In the genomic region with DNA sequence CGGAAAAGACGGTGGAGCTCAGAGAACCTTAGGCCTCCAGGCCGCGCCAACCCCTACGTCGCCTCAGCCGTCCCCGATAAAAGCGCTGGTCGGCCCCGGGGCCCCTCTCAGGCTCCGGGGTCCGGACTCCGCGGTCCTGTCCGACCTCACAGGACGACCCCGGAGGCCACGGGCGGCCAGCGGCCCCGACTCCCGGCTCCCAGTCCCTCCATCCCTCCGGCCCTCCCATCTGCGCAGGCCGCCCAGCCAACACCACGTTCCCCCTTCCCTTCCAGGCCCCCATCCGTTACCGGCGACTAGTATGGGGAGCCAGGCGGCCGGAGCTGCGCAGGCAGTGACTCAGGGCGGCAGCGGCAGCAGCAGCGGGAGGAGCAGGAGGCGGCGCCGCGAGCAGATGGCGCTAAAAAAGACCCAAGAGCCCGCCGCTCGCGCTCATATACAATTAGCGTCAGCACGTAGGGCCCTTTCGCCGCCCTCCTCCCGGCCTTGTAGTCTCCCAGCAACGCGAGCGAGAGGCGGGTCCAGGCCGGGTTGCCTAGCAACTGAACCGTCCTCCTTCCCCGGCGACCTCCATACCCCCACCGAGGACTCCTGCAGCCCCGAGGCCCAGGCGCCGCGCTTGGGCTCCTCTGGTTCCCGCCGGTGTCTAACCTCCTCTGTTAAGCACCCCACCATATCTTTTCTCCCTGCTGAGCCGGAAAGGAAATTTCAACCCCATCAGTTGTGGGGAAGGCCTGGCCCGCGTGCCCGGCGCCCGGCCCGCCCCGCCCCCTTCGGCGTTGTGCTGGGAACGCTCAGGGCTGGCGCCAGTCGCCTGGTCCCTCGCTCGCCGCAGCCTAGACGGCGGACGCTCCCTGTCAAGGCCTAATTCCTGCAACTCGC, we compare ENCODE assay signal across 8 cellular contexts. TPM values are rescaled to one million over a fixed set of nuclear protein-coding genes. Genes with fewer than 3 reads are reported as not detected.
DNase-seq lines count a peak whose midpoint lies in the region; ATAC-seq and TF ChIP-seq lines count a peak whose summit lies in the region.

A gene with protein sequence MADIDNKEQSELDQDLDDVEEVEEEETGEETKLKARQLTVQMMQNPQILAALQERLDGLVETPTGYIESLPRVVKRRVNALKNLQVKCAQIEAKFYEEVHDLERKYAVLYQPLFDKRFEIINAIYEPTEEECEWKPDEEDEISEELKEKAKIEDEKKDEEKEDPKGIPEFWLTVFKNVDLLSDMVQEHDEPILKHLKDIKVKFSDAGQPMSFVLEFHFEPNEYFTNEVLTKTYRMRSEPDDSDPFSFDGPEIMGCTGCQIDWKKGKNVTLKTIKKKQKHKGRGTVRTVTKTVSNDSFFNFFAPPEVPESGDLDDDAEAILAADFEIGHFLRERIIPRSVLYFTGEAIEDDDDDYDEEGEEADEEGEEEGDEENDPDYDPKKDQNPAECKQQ (minus strand): TSS at position 409 of the 882 bp plus-strand sequence. CDS start 10,466 bp downstream, outside the sequence.

- peak within 1 kb of the TSS; percentile 94 for H3K4me2 ChIP-seq in OCI-LY3 (ENCODE audit: low read length)

- H3K27ac ChIP-seq in OCI-LY3 (ENCODE audit: low read length) = peak within 1 kb of the TSS; percentile 86

- H3K9me3 ChIP-seq in OCI-LY3 (ENCODE audit: insufficient read depth, low read length) (no peaks in the 10 kb centered on the region), mononuclear cell (ENCODE audit: low read depth, low read length) (no peaks in the 10 kb centered on the region)

- H3K79me2 ChIP-seq in OCI-LY3 (ENCODE audit: low read length) = peaks cover 49% of the 10 kb centered on the region

- peak within 1 kb of the TSS; percentile 98 for H3K9ac ChIP-seq in OCI-LY3 (ENCODE audit: low read length)

- DNase-seq in D341Med (ENCODE audit: low spot score) (peak; percentile 96), HuH-7 (ENCODE audit: low spot score) (peak; percentile 95), activated T-cell treated with anti-CD3 and anti-CD28 coated beads for 1 hour (ENCODE audit: low read depth) (peak; percentile 94), epidermal melanocyte (ENCODE audit: insufficient read length, low spot score) (peak; percentile 90)
- DNase-seq in stimulated activated CD8-positive, alpha-beta memory T cell treated with anti-CD3 and anti-CD28 coated beads, Interleukin-4, amount 100 ng/mL, for 1 hour (ENCODE audit: low read depth in 2 of 2, low spot score in 1 of 2) = peak; percentile 94 to 95

- H3K4me1 ChIP-seq in OCI-LY3 (ENCODE audit: low read length) = peaks cover 44% of the 10 kb centered on the region
- H3K4me1 ChIP-seq in mononuclear cell (ENCODE audit: insufficient read depth, low read length) = peaks cover 33% of the 10 kb centered on the region

- H4K20me1 ChIP-seq in OCI-LY3 (ENCODE audit: insufficient read depth, low read length) = peaks cover 42% of the 10 kb centered on the region

- H3K36me3 ChIP-seq in OCI-LY3 (replicated peaks; ENCODE audit: low read depth, low read length) = peaks cover 32% of the 10 kb centered on the region

- H2AFZ ChIP-seq in OCI-LY3 (ENCODE audit: low read depth, low read length) = peak within 1 kb of the TSS; percentile 90

- peak; percentile 95 for ATAC-seq in GM21515 (IDR thresholded peaks at IDR 0.05; ENCODE audit: unreplicated experiment)

- TF ChIP-seq CTCF in OCI-LY3 (IDR thresholded peaks at IDR 0.05; ENCODE audit: low read depth, low read length) = no peak

- H3K27me3 ChIP-seq in OCI-LY3 (ENCODE audit: low read depth, low read length) = no peaks in the 10 kb centered on the region
- H3K27me3 ChIP-seq in mononuclear cell (ENCODE audit: insufficient read depth, low read length) = no peaks in the 10 kb centered on the region

- H3K4me3 ChIP-seq in OCI-LY3 (ENCODE audit: low read length) (peak within 1 kb of the TSS; percentile 89), mononuclear cell (ENCODE audit: low read length) (peak within 1 kb of the TSS; percentile 95)

RNA-seq across cellular contexts. Expression of the gene that starts here (rescaled TPM):
- total RNA-seq in mononuclear cell = 401 TPM

Comparison
In these comparisons a context has a peak if more than half of its experiments do, and no peak if none do; other contexts are left out.
1. Peak in every context shown above with its lines: DNase-seq, ATAC-seq, H3K4me3 ChIP-seq and H3K27ac ChIP-seq.